In the genomic region with DNA sequence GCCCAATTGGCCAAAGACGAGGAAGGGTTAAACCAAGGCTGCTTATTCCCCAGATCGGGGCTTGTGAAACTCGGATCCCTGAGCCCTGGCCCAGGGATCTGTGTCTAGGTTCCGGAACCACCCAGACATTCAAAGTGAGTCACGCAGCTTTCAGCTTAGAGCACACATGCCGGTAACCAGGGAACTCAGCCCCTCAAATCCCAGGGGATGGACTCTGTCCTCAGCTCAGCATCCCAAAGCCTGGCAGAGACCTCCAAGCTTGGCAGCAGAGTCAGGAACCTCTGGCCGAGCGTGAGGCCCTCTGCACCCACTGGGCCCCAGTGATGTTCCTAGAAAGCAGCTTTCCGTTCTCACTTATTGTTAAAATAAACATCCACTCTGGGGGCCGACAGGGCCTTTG, we compare ENCODE assay signal across 20 cellular contexts. TPM values are rescaled to one million over a fixed set of nuclear protein-coding genes. Genes with fewer than 3 reads are reported as not detected.
DNase-seq lines count a peak whose midpoint lies in the region; ATAC-seq and TF ChIP-seq lines count a peak whose summit lies in the region.
"Had no signal": no experiment of that assay in that cellular context is flagged by ENCODE, and none has a peak within 500 bp of the region (broad histone marks: within the 10 kb centered on the region; RNA-seq: fewer than 3 reads in every experiment).

No MANE protein-coding gene starts in this region.

- no peak overlapping the region for H3K9ac ChIP-seq in fibroblast of lung (ENCODE audit: insufficient read depth, low read length)
- H3K9ac ChIP-seq: KMS-11 had no signal

- H3K27ac ChIP-seq in right atrium auricular region = no peak overlapping the region
- H3K27ac ChIP-seq in left ventricle myocardium inferior (replicated peaks) = no peak overlapping the region
- H3K27ac ChIP-seq in fibroblast of lung (ENCODE audit: insufficient read depth, low read length) = no peak overlapping the region
- H3K27ac ChIP-seq: KMS-11, thyroid gland, WERI-Rb-1 had no signal

- H2AFZ ChIP-seq in fibroblast of lung (ENCODE audit: low read length) = no peak overlapping the region

- H3K4me2 ChIP-seq in fibroblast of lung (ENCODE audit: extremely low read depth, insufficient read depth, low read length) = no peak overlapping the region
- H3K4me2 ChIP-seq: KMS-11 had no signal

- H3K79me2 ChIP-seq in fibroblast of lung (ENCODE audit: control insufficient read depth, insufficient read depth, low read length) = no peaks in the 10 kb centered on the region

- H3K27ac Mint-ChIP-seq in activated naive CD8-positive, alpha-beta T cell treated with anti-CD3 and anti-CD28 coated beads, Interleukin-2, amount 50 U/mL, for 24 hours = no peak overlapping the region
- H3K27ac Mint-ChIP-seq: activated CD8-positive, alpha-beta T cell treated with anti-CD3 and anti-CD28 coated beads for 36 hours; activated naive CD8-positive, alpha-beta T cell; endodermal cell had no signal

- TF ChIP-seq CTCF in right atrium auricular region (IDR thresholded peaks at IDR 0.05) (no peak), left ventricle myocardium inferior (IDR thresholded peaks at IDR 0.05; ENCODE audit: borderline replicate concordance) (no peak), fibroblast of lung (conservative IDR thresholded peaks at IDR 0.05 in 1 of 2, IDR thresholded peaks at IDR 0.05 in 1 of 2; ENCODE audit: low read depth in 1 of 2, low read length in 2 of 2) (no peak), BE2C (IDR thresholded peaks at IDR 0.05; ENCODE audit: low read depth, low read length) (no peak)

- no peaks in the 10 kb centered on the region for H3K9me3 ChIP-seq in right atrium auricular region
- H3K9me3 ChIP-seq in left ventricle myocardium inferior (replicated peaks) = peaks cover 3% of the 10 kb centered on the region
- no peaks in the 10 kb centered on the region for H3K9me3 ChIP-seq in fibroblast of lung (ENCODE audit: control insufficient read depth, insufficient read depth, low read depth, low read length)
- no peaks in the 10 kb centered on the region for H3K9me3 ChIP-seq in BE2C
- H3K9me3 ChIP-seq: thyroid gland had no signal

- DNase-seq in right atrium auricular region (ENCODE audit: low spot score) (peak; percentile 63), left ventricle myocardium inferior (no peak), fibroblast of lung (ENCODE audit: low read depth in 2 of 2) (peak; percentile 14 to 32), sciatic nerve (ENCODE audit: low spot score) (no peak), BE2C (no peak), NCI-H1092 treated with DMSO at 0.1 percent for 48 hours (lab: John Stamatoyannopoulos, UW) (no peak), SHP77 treated with DMSO at 0.1 percent for 48 hours (lab: John Stamatoyannopoulos, UW) (no peak)
- no peak for DNase-seq in activated naive CD8-positive, alpha-beta T cell treated with anti-CD3 and anti-CD28 coated beads, Interleukin-2, amount 50 U/mL, for 24 hours
- DNase-seq: activated CD8-positive, alpha-beta T cell treated with anti-CD3 and anti-CD28 coated beads for 36 hours; CD8-positive, alpha-beta memory T cell; cerebellar nuclear complex; stimulated activated CD4-positive, alpha-beta T cell treated with anti-CD3 and anti-CD28 coated beads, Interleukin-4, amount 100 ng/mL, for 4 hours had no signal

- H3K4me3 Mint-ChIP-seq in activated naive CD8-positive, alpha-beta T cell treated with anti-CD3 and anti-CD28 coated beads, Interleukin-2, amount 50 U/mL, for 24 hours = no peak overlapping the region
- H3K4me3 Mint-ChIP-seq: activated CD8-positive, alpha-beta T cell treated with anti-CD3 and anti-CD28 coated beads for 36 hours; activated naive CD8-positive, alpha-beta T cell; CD8-positive, alpha-beta memory T cell; endodermal cell; nephron had no signal

- no peaks in the 10 kb centered on the region for H3K9me3 Mint-ChIP-seq in activated naive CD8-positive, alpha-beta T cell treated with anti-CD3 and anti-CD28 coated beads, Interleukin-2, amount 50 U/mL, for 24 hours
- H3K9me3 Mint-ChIP-seq: activated CD8-positive, alpha-beta T cell treated with anti-CD3 and anti-CD28 coated beads for 36 hours; CD8-positive, alpha-beta memory T cell; nephron had no signal

- no peaks in the 10 kb centered on the region for H4K20me1 ChIP-seq in fibroblast of lung (ENCODE audit: control insufficient read depth, extremely low read depth, insufficient read depth, low read length)

- H3K4me3 ChIP-seq in right atrium auricular region (no peak overlapping the region), left ventricle myocardium inferior (no peak overlapping the region), fibroblast of lung (replicated peaks in 1 of 4; ENCODE audit: control extremely low read depth in 1 of 4, insufficient read depth in 1 of 4, low read depth in 3 of 4, low read length in 4 of 4) (no peak overlapping the region), BE2C (ENCODE audit: low read depth, low read length) (no peak overlapping the region)
- H3K4me3 ChIP-seq: thyroid gland had no signal

- H3K27me3 Mint-ChIP-seq in activated naive CD8-positive, alpha-beta T cell treated with anti-CD3 and anti-CD28 coated beads, Interleukin-2, amount 50 U/mL, for 24 hours = no peaks in the 10 kb centered on the region
- H3K27me3 Mint-ChIP-seq: activated CD8-positive, alpha-beta T cell treated with anti-CD3 and anti-CD28 coated beads for 36 hours; activated naive CD8-positive, alpha-beta T cell; CD8-positive, alpha-beta memory T cell had no signal

- H3K4me1 Mint-ChIP-seq in activated naive CD8-positive, alpha-beta T cell treated with anti-CD3 and anti-CD28 coated beads, Interleukin-2, amount 50 U/mL, for 24 hours = peaks cover 10% of the 10 kb centered on the region

- H3K36me3 Mint-ChIP-seq in activated naive CD8-positive, alpha-beta T cell treated with anti-CD3 and anti-CD28 coated beads, Interleukin-2, amount 50 U/mL, for 24 hours (ENCODE audit: low read depth) = no peaks in the 10 kb centered on the region
- H3K36me3 Mint-ChIP-seq: activated naive CD8-positive, alpha-beta T cell; CD8-positive, alpha-beta memory T cell had no signal

- H3K36me3 ChIP-seq in right atrium auricular region (peaks cover 6% of the 10 kb centered on the region), left ventricle myocardium inferior (peaks cover 33% of the 10 kb centered on the region), fibroblast of lung (ENCODE audit: control insufficient read depth, insufficient read depth, low read length) (no peaks in the 10 kb centered on the region), BE2C (no peaks in the 10 kb centered on the region)
- H3K36me3 ChIP-seq: WERI-Rb-1 had no signal

- H3K27me3 ChIP-seq in right atrium auricular region = no peaks in the 10 kb centered on the region
- H3K27me3 ChIP-seq in left ventricle myocardium inferior (ENCODE audit: low read depth) = no peaks in the 10 kb centered on the region
- no peaks in the 10 kb centered on the region for H3K27me3 ChIP-seq in fibroblast of lung (ENCODE audit: control insufficient read depth, insufficient read depth, low read length)
- no peaks in the 10 kb centered on the region for H3K27me3 ChIP-seq in BE2C
- H3K27me3 ChIP-seq: thyroid gland had no signal

- peak; percentile 9 for ATAC-seq in sciatic nerve
- ATAC-seq in activated naive CD8-positive, alpha-beta T cell treated with anti-CD3 and anti-CD28 coated beads, Interleukin-2, amount 50 U/mL, for 24 hours = no peak

- intact Hi-C loops in left ventricle myocardium inferior (cut with micrococcal nuclease) = no loop called here
- intact Hi-C loops in sciatic nerve (cut with DNase I) = no loop called here

- H3K4me1 ChIP-seq in right atrium auricular region (peaks cover 0 to 14% of the 10 kb centered on the region in 2 donors), left ventricle myocardium inferior (peaks cover 38% of the 10 kb centered on the region), fibroblast of lung (ENCODE audit: control insufficient read depth, extremely low read depth, insufficient read depth, low read length) (peaks cover 1% of the 10 kb centered on the region), BE2C (peaks cover 4% of the 10 kb centered on the region)

RNA-seq across cellular contexts. Expression of gene PNPLA7, which starts 5.1 kb away (rescaled TPM):
- total RNA-seq in right atrium auricular region (1 to 10 TPM; 4.4 to 4.6 TPM), left ventricle myocardium inferior (9.0 TPM), fibroblast of lung (1.3 and 3.0 TPM in 2 replicates), sciatic nerve (18.3 TPM)
- polyA plus RNA-seq in fibroblast of lung = 0.20 and 0.23 TPM in 2 replicates
- 0.62 and 0.75 TPM in 2 replicates for polyA plus RNA-seq in fibroblast of lung (2012)
- 0.90 and 1.2 TPM in 2 replicates for polyA minus RNA-seq in fibroblast of lung (ENCODE audit: low replicate concordance)
- polyA plus RNA-seq in BE2C (2012; ENCODE audit: insufficient read depth, insufficient read length, low read depth) = 1.9 TPM
- total RNA-seq: G401, H4 had no signal

RNA-seq across cellular contexts. Expression of gene MRPL41, which starts 6.6 kb away (rescaled TPM):
- 100 to 1,000 TPM; 172 to 238 TPM for total RNA-seq in right atrium auricular region
- 233 TPM for total RNA-seq in left ventricle myocardium inferior
- total RNA-seq in fibroblast of lung = 41.3 and 53.2 TPM in 2 replicates
- 10.9 and 15.2 TPM in 2 replicates for polyA plus RNA-seq in fibroblast of lung
- polyA plus RNA-seq in fibroblast of lung (2012) = 38.2 and 60.9 TPM in 2 replicates
- 2.3 TPM in 2 replicates for polyA minus RNA-seq in fibroblast of lung (ENCODE audit: low replicate concordance)
- 61.1 TPM for total RNA-seq in sciatic nerve
- 289 TPM for polyA plus RNA-seq in BE2C (2012; ENCODE audit: insufficient read depth, insufficient read length, low read depth)

RNA-seq across cellular contexts. Expression of gene DPH7, which starts 33.6 kb away (rescaled TPM):
- total RNA-seq in right atrium auricular region (10 to 100 TPM; 17.9 to 21.0 TPM), left ventricle myocardium inferior (18.0 TPM), fibroblast of lung (17.2 and 20.6 TPM in 2 replicates), sciatic nerve (33.1 TPM)
- 15.7 and 17.0 TPM in 2 replicates for polyA plus RNA-seq in fibroblast of lung
- 11.4 and 16.2 TPM in 2 replicates for polyA plus RNA-seq in fibroblast of lung (2012)
- polyA minus RNA-seq in fibroblast of lung (ENCODE audit: low replicate concordance) = 16.1 and 20.5 TPM in 2 replicates
- polyA plus RNA-seq in BE2C (2012; ENCODE audit: insufficient read depth, insufficient read length, low read depth) = 116 TPM

RNA-seq across cellular contexts. Expression of gene ZMYND19, which starts 45.2 kb away (rescaled TPM):
- 1 to 10 TPM; 5.0 to 6.4 TPM for total RNA-seq in right atrium auricular region
- total RNA-seq in left ventricle myocardium inferior = 11.6 TPM
- total RNA-seq in fibroblast of lung = 11.2 and 14.1 TPM in 2 replicates
- polyA plus RNA-seq in fibroblast of lung = 12.7 and 20.4 TPM in 2 replicates
- 16.5 and 24.8 TPM in 2 replicates for polyA plus RNA-seq in fibroblast of lung (2012)
- polyA minus RNA-seq in fibroblast of lung (ENCODE audit: low replicate concordance) = 4.9 and 6.2 TPM in 2 replicates
- total RNA-seq in sciatic nerve = 15.6 TPM
- polyA plus RNA-seq in BE2C (2012; ENCODE audit: insufficient read depth, insufficient read length, low read depth) = 119 TPM

Comparison
In these comparisons a context has a peak if more than half of its experiments do, and no peak if none do; other contexts are left out.
1. DNase-seq: peak in right atrium auricular region (single experiment) and fibroblast of lung (2 of 2); none in left ventricle myocardium inferior (single experiment), sciatic nerve (single experiment), BE2C (single experiment), NCI-H1092 treated with DMSO at 0.1 percent for 48 hours (single experiment), SHP77 treated with DMSO at 0.1 percent for 48 hours (single experiment) and activated naive CD8-positive, alpha-beta T cell treated with anti-CD3 and anti-CD28 coated beads, Interleukin-2, amount 50 U/mL, for 24 hours (single experiment).